ENCODE assay signal across 1 cellular context in the genomic region with DNA sequence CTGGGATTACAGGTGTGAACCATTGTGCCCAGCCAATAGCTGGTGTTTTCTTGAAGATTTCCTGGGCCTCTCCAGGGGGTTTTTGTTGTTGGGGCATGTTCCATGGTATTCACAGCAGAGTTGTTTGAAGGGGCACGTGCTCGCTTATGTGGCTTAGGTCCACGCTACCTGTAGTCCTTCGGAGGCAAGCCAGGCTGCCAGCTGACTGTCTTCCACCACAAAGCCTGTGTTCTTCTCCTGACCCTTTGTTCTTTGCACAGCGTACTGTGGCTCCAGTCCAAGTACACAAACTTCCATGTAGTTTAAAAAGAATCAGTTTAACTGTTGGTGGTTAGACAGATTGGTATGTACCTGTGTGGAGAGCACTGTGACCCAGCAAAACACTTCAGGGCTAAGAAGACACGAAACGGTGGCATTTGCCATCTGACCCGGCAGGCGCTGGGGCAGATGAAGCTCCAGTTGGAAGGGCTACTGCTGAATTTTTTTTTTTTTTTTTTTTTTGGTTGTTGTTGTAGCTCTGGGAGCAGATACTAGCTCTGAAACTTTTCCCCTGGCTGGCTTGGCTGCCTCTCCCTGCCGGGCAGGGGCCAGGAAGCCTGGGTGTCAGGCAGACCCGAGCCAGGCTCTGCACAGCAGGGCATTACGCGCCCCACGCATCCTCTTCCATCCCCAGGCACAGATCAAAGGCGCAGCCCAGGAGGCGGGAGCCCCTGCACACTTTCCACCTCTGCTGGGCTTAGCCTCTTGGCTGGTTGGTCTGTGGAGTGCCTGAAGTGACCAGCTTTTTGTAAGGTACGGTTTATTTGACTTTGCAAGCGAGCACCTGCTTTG.
TF ChIP-seq lines count a peak whose summit lies in the region.

No MANE protein-coding gene starts in this region.

TF ChIP-seq in HepG2, 621 proteins besides CTCF, POLR2A, EP300 and RAD21 (continued from another document and continues in another):
- TF ChIP-seq AHDC1 (CRISPR knock-in tag; IDR thresholded peaks at IDR 0.05; ENCODE audit: borderline replicate concordance) (peak; percentile 89), ZNF24 (IDR thresholded peaks at IDR 0.05) (no peak), NFYB (CRISPR knock-in tag; IDR thresholded peaks at IDR 0.05) (peak; percentile 19; the same call in 1 of the 2 replicates), CBFB (CRISPR knock-in tag; IDR thresholded peaks at IDR 0.05) (0 out of 2 replicates have a peak, but pooled peaks have one; percentile 8), ZNF781 (CRISPR knock-in tag; IDR thresholded peaks at IDR 0.05; ENCODE audit: borderline replicate concordance, not compliant biosample characterization) (peak; percentile 54), ZNF597 (CRISPR knock-in tag; IDR thresholded peaks at IDR 0.05) (no peak), CREB1 (IDR thresholded peaks at IDR 0.05) (no peak), CREB1 (CRISPR knock-in tag; IDR thresholded peaks at IDR 0.05) (no peak; the same call in 1 of the 2 replicates), ZNF644 (CRISPR knock-in tag; IDR thresholded peaks at IDR 0.05; ENCODE audit: low read depth) (peak; percentile 91), SIN3A (IDR thresholded peaks at IDR 0.05; ENCODE audit: borderline replicate concordance, low read depth, low read length) (peak; percentile 96), NCOR1 (IDR thresholded peaks at IDR 0.05; ENCODE audit: borderline replicate concordance, low read length) (peak; percentile 64; the same call in 1 of the 2 replicates), ZNF556 (CRISPR knock-in tag; IDR thresholded peaks at IDR 0.05; ENCODE audit: borderline replicate concordance) (peak; percentile 92), ZNF564 (CRISPR knock-in tag; IDR thresholded peaks at IDR 0.05) (no peak), ATF3 (CRISPR knock-in tag; IDR thresholded peaks at IDR 0.05) (peak; percentile 44; the same call in 1 of the 2 replicates), PBX2 (CRISPR knock-in tag; IDR thresholded peaks at IDR 0.05) (no peak), ZNF138 (CRISPR knock-in tag; IDR thresholded peaks at IDR 0.05; ENCODE audit: low read depth) (0 out of 2 replicates have a peak, but pooled peaks have one; percentile 32), ZNF780A (CRISPR knock-in tag; IDR thresholded peaks at IDR 0.05) (0 out of 2 replicates have a peak, but pooled peaks have one; percentile 45), HOXD1 (CRISPR knock-in tag; IDR thresholded peaks at IDR 0.05) (0 out of 2 replicates have a peak, but pooled peaks have one; percentile 61), ZNF232 (CRISPR knock-in tag; IDR thresholded peaks at IDR 0.05; ENCODE audit: borderline replicate concordance) (peak; percentile 82), GTF3A (CRISPR knock-in tag; conservative IDR thresholded peaks at IDR 0.05) (no peak), TCF7L2 (IDR thresholded peaks at IDR 0.05; ENCODE audit: low read depth, low read length) (no peak), KLF12 (CRISPR knock-in tag; IDR thresholded peaks at IDR 0.05; ENCODE audit: borderline replicate concordance) (no peak; the same call in 1 of the 2 replicates), ZNF496 (CRISPR knock-in tag; IDR thresholded peaks at IDR 0.05; ENCODE audit: insufficient replicate concordance) (no peak), HDAC1 (CRISPR knock-in tag; IDR thresholded peaks at IDR 0.05) (peak; percentile 95), BATF2 (CRISPR knock-in tag; IDR thresholded peaks at IDR 0.05) (no peak), ZNF891 (CRISPR knock-in tag; IDR thresholded peaks at IDR 0.05) (peak; percentile 55; the same call in 1 of the 2 replicates), MIXL1 (CRISPR knock-in tag; IDR thresholded peaks at IDR 0.05) (no peak), GABPA (IDR thresholded peaks at IDR 0.05; ENCODE audit: low read depth, low read length) (no peak), GABPA (CRISPR knock-in tag; IDR thresholded peaks at IDR 0.05; ENCODE audit: low read depth) (peak; percentile 46; the same call in 1 of the 2 replicates), IRX3 (CRISPR knock-in tag; IDR thresholded peaks at IDR 0.05; ENCODE audit: borderline replicate concordance, low read depth) (no peak; the same call in 1 of the 2 replicates), HIC2 (CRISPR knock-in tag; IDR thresholded peaks at IDR 0.05; ENCODE audit: low read depth) (peak; percentile 87), ZNF446 (CRISPR knock-in tag; IDR thresholded peaks at IDR 0.05) (no peak)
- TF ChIP-seq, protein P1, sequence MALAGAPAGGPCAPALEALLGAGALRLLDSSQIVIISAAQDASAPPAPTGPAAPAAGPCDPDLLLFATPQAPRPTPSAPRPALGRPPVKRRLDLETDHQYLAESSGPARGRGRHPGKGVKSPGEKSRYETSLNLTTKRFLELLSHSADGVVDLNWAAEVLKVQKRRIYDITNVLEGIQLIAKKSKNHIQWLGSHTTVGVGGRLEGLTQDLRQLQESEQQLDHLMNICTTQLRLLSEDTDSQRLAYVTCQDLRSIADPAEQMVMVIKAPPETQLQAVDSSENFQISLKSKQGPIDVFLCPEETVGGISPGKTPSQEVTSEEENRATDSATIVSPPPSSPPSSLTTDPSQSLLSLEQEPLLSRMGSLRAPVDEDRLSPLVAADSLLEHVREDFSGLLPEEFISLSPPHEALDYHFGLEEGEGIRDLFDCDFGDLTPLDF (CRISPR knock-in tag; IDR thresholded peaks at IDR 0.05): peak; percentile 33; the same call in 1 of the 2 replicates
- TF ChIP-seq, protein P2, sequence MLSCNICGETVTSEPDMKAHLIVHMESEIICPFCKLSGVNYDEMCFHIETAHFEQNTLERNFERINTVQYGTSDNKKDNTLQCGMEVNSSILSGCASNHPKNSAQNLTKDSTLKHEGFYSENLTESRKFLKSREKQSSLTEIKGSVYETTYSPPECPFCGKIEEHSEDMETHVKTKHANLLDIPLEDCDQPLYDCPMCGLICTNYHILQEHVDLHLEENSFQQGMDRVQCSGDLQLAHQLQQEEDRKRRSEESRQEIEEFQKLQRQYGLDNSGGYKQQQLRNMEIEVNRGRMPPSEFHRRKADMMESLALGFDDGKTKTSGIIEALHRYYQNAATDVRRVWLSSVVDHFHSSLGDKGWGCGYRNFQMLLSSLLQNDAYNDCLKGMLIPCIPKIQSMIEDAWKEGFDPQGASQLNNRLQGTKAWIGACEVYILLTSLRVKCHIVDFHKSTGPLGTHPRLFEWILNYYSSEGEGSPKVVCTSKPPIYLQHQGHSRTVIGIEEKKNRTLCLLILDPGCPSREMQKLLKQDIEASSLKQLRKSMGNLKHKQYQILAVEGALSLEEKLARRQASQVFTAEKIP (CRISPR knock-in tag; IDR thresholded peaks at IDR 0.05; ENCODE audit: borderline replicate concordance): no peak
- TF ChIP-seq, protein P3, sequence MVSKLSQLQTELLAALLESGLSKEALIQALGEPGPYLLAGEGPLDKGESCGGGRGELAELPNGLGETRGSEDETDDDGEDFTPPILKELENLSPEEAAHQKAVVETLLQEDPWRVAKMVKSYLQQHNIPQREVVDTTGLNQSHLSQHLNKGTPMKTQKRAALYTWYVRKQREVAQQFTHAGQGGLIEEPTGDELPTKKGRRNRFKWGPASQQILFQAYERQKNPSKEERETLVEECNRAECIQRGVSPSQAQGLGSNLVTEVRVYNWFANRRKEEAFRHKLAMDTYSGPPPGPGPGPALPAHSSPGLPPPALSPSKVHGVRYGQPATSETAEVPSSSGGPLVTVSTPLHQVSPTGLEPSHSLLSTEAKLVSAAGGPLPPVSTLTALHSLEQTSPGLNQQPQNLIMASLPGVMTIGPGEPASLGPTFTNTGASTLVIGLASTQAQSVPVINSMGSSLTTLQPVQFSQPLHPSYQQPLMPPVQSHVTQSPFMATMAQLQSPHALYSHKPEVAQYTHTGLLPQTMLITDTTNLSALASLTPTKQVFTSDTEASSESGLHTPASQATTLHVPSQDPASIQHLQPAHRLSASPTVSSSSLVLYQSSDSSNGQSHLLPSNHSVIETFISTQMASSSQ (IDR thresholded peaks at IDR 0.05; ENCODE audit: low read depth): peak; percentile 61
- TF ChIP-seq, protein P3 (CRISPR knock-in tag; IDR thresholded peaks at IDR 0.05; ENCODE audit: borderline replicate concordance): peak; percentile 62; the same call in 1 of the 2 replicates
